1 cellular context compared by ENCODE assay signal in genomic region chr22:42937164-42937854, GRCh38.
A peak's percentile ranks its signal among the peaks of the same experiment; 100 is the strongest.
TF ChIP-seq lines count a peak whose summit lies in the region.

No MANE protein-coding gene starts in this region.

TF ChIP-seq in K562, 482 proteins besides CTCF, POLR2A, EP300 and RAD21 (continued from another document):
- peak in 1 of 2 experiments; percentile 15 for TF ChIP-seq E2F6 (IDR thresholded peaks at IDR 0.05; ENCODE audit: borderline replicate concordance in 1 of 2, extremely low read depth in 1 of 2, insufficient read depth in 1 of 2, insufficient read length in 1 of 2, low read depth in 1 of 2, low read length in 1 of 2, poor library complexity in 1 of 2, severe bottlenecking in 1 of 2)
- TF ChIP-seq POU5F1 (IDR thresholded peaks at IDR 0.05; ENCODE audit: borderline replicate concordance, low read depth, low read length, partially characterized antibody), result no peak
- peak; percentile 82 for TF ChIP-seq NFE2 (IDR thresholded peaks at IDR 0.05; ENCODE audit: low read depth)
- TF ChIP-seq JUND (IDR thresholded peaks at IDR 0.05; ENCODE audit: borderline replicate concordance, low read depth, low read length), result no peak
- peak; percentile 20; the same call in 1 of the 3 replicates for TF ChIP-seq JUND (tag; IDR thresholded peaks at IDR 0.05; ENCODE audit: borderline replicate concordance, low read depth, low read length)
- TF ChIP-seq BHLHE40 (IDR thresholded peaks at IDR 0.05; ENCODE audit: low read length), result 0 out of 2 replicates have a peak, but pooled peaks have one; percentile 35
- TF ChIP-seq TOE1 (IDR thresholded peaks at IDR 0.05; ENCODE audit: borderline replicate concordance), result no peak
- TF ChIP-seq TOE1 (CRISPR knock-in tag; IDR thresholded peaks at IDR 0.05; ENCODE audit: borderline replicate concordance, low read depth), result no peak
- no peak for TF ChIP-seq E4F1 (CRISPR knock-in tag; IDR thresholded peaks at IDR 0.05; ENCODE audit: borderline replicate concordance)
- no peak for TF ChIP-seq XRCC4 (IDR thresholded peaks at IDR 0.05; ENCODE audit: extremely low read depth, insufficient read depth, insufficient read length)
- TF ChIP-seq MAFG (tag; conservative IDR thresholded peaks at IDR 0.05), result peak; percentile 39; the same call in 1 of the 2 replicates
- TF ChIP-seq MLLT1 (IDR thresholded peaks at IDR 0.05), result peak in 1 of 2 experiments; percentile 80; a peak in 2 of 4 replicates
- TF ChIP-seq ZSCAN29 (IDR thresholded peaks at IDR 0.05), result no peak
- TF ChIP-seq CREM (IDR thresholded peaks at IDR 0.05; ENCODE audit: low read depth), result 0 out of 2 replicates have a peak, but pooled peaks have one; percentile 10
